In genomic region chr20:62665826-62666735, GRCh38 we compare ENCODE assay signal across 19 cellular contexts. TPM values are rescaled to one million over a fixed set of nuclear protein-coding genes. Genes with fewer than 3 reads are reported as not detected.
DNase-seq lines count a peak whose midpoint lies in the region; ATAC-seq and TF ChIP-seq lines count a peak whose summit lies in the region.
"Had no signal": no experiment of that assay in that cellular context is flagged by ENCODE, and none has a peak within 500 bp of the region (broad histone marks: within the 10 kb centered on the region; RNA-seq: fewer than 3 reads in every experiment).

No MANE protein-coding gene starts in this region.

- H3K9ac ChIP-seq in duodenal mucosa (ENCODE audit: low read depth in 1 of 2, low read length in 2 of 2) = peak overlapping the region; percentile 34 to 48

- TF ChIP-seq EP300 in stomach (IDR thresholded peaks at IDR 0.05) = no peak

- H3K36me3 ChIP-seq in duodenal mucosa (ENCODE audit: control insufficient read depth in 1 of 2, insufficient read depth in 2 of 2, low read length in 2 of 2) (no peaks in the 10 kb centered on the region), stomach (peaks cover 0 to 36% (median 24%) of the 10 kb centered on the region in 4 donors)

- peak overlapping the region in 1 of 2 donors; percentile 23 for H3K4me3 ChIP-seq in duodenal mucosa (ENCODE audit: low read depth in 1 of 2, low read length in 2 of 2)
- no peak overlapping the region for H3K4me3 ChIP-seq in stomach

- TF ChIP-seq CTCF in stomach (IDR thresholded peaks at IDR 0.05) = no peak

- H3K4me3 Mint-ChIP-seq in activated T-cell treated with anti-CD3 and anti-CD28 coated beads, Interleukin-2, amount 50 U/mL, for 72 hours = no peak overlapping the region
- H3K4me3 Mint-ChIP-seq: activated CD8-positive, alpha-beta T cell treated with anti-CD3 and anti-CD28 coated beads for 36 hours had no signal

- peaks cover 0 to 8% of the 10 kb centered on the region in 2 donors for H3K36me3 Mint-ChIP-seq in activated T-cell treated with anti-CD3 and anti-CD28 coated beads, Interleukin-2, amount 50 U/mL, for 72 hours (ENCODE audit: insufficient read depth in 2 of 2)

- peaks cover 23 to 37% of the 10 kb centered on the region in 2 donors for H3K4me1 ChIP-seq in duodenal mucosa (ENCODE audit: control insufficient read depth in 1 of 2, insufficient read depth in 2 of 2, low read length in 2 of 2)
- peaks cover 13 to 43% (median 25%) of the 10 kb centered on the region in 4 donors for H3K4me1 ChIP-seq in stomach
- H3K4me1 ChIP-seq: BE2C had no signal

- TF ChIP-seq POLR2A in stomach (IDR thresholded peaks at IDR 0.05) = no peak

- no peaks in the 10 kb centered on the region for H3K9me3 ChIP-seq in duodenal mucosa (ENCODE audit: control insufficient read depth in 1 of 2, low read length in 2 of 2)
- H3K9me3 ChIP-seq in stomach = no peaks in the 10 kb centered on the region
- H3K9me3 ChIP-seq: BE2C had no signal

- no peaks in the 10 kb centered on the region for H3K4me1 Mint-ChIP-seq in activated T-cell treated with anti-CD3 and anti-CD28 coated beads, Interleukin-2, amount 50 U/mL, for 72 hours (ENCODE audit: low read depth)

- no peaks in the 10 kb centered on the region for H3K27me3 ChIP-seq in duodenal mucosa (ENCODE audit: control insufficient read depth in 1 of 2, insufficient read depth in 2 of 2, low read length in 2 of 2)
- no peaks in the 10 kb centered on the region for H3K27me3 ChIP-seq in stomach
- H3K27me3 ChIP-seq: BE2C, dorsolateral prefrontal cortex had no signal

- no peaks in the 10 kb centered on the region for H3K27me3 Mint-ChIP-seq in activated T-cell treated with anti-CD3 and anti-CD28 coated beads, Interleukin-2, amount 50 U/mL, for 72 hours (ENCODE audit: low read depth)
- H3K27me3 Mint-ChIP-seq: activated CD8-positive, alpha-beta T cell treated with anti-CD3 and anti-CD28 coated beads for 36 hours had no signal

- ATAC-seq in activated T-cell treated with anti-CD3 and anti-CD28 coated beads, Interleukin-2, amount 50 U/mL, for 72 hours (replicated peaks in 1 of 2) = no peak
- ATAC-seq in GM18861 (IDR thresholded peaks at IDR 0.05; ENCODE audit: unreplicated experiment) (no peak), HG03108 (IDR thresholded peaks at IDR 0.05; ENCODE audit: unreplicated experiment) (no peak)
- ATAC-seq: activated CD8-positive, alpha-beta T cell treated with anti-CD3 and anti-CD28 coated beads for 36 hours; stimulated activated naive CD8-positive, alpha-beta T cell treated with anti-CD3 and anti-CD28 coated beads, Interleukin-15, Interleukin-2, amounts not matched to agents 100 U/mL and 50 U/mL, for 24 hours had no signal

- H3K27ac ChIP-seq in duodenal mucosa (ENCODE audit: low read depth, low read length) (no peak overlapping the region), stomach (peak overlapping the region; percentile 6 to 56 (median 44))

- no peaks in the 10 kb centered on the region for H3K9me3 Mint-ChIP-seq in activated T-cell treated with anti-CD3 and anti-CD28 coated beads, Interleukin-2, amount 50 U/mL, for 72 hours
- H3K9me3 Mint-ChIP-seq: activated CD8-positive, alpha-beta T cell treated with anti-CD3 and anti-CD28 coated beads for 36 hours had no signal

- no peak overlapping the region for H3K27ac Mint-ChIP-seq in activated T-cell treated with anti-CD3 and anti-CD28 coated beads, Interleukin-2, amount 50 U/mL, for 72 hours
- H3K27ac Mint-ChIP-seq: activated CD8-positive, alpha-beta T cell treated with anti-CD3 and anti-CD28 coated beads for 36 hours had no signal

- intact Hi-C loops in stomach (cut with DNase I; ENCODE audit: low total_unique reads) = no loop called here

- DNase-seq in NCI-H2196 (lab: John Stamatoyannopoulos, UW; ENCODE audit: unreplicated experiment) (peak; percentile 77), NCI-H2196 treated with DMSO at 0.1 percent for 48 hours (lab: John Stamatoyannopoulos, UW; ENCODE audit: unreplicated experiment) (no peak), NCI-H345 treated with DMSO at 0.1 percent for 48 hours (lab: John Stamatoyannopoulos, UW; ENCODE audit: unreplicated experiment) (peak; percentile 86), stomach (peak; percentile 37)
- DNase-seq in activated T-cell treated with anti-CD3 and anti-CD28 coated beads, Interleukin-2, amount 50 U/mL, for 72 hours = no peak
- DNase-seq: activated CD8-positive, alpha-beta T cell treated with anti-CD3 and anti-CD28 coated beads for 36 hours; activated T-cell treated with anti-CD3 and anti-CD28 coated beads, Interleukin-2, amount 50 U/mL, for 1 hour; BE2C; MV-4-11; NCI-H2081 treated with DMSO at 0.1 percent for 48 hours; NCI-H526 treated with DMSO at 0.1 percent for 48 hours; stimulated activated CD4-positive, alpha-beta T cell treated with anti-CD3 and anti-CD28 coated beads, Interleukin-2, amount 100 ng/mL, for 48 hours; stimulated activated naive CD8-positive, alpha-beta T cell treated with anti-CD3 and anti-CD28 coated beads, Interleukin-15, Interleukin-2, amounts not matched to agents 100 U/mL and 50 U/mL, for 24 hours had no signal

- WGBS in stomach, 5 donors = 29 to 60% (median 47%) methylated on average over 24 to 30 of the region's 33 CpGs

RNA-seq across cellular contexts. Expression of gene SLCO4A1, which starts 23.8 kb away (rescaled TPM):
- total RNA-seq in stomach = 10 to 100 TPM in 3 of 5 donors, 1 to 10 TPM in 1, under 1 TPM in 1; 0.58 to 44.3 (median 20.7) TPM
- 10 to 100 TPM in 1 of 3 donors, 1 to 10 TPM in 2; 4.4 to 14.7 (median 9.0) TPM for polyA plus RNA-seq in stomach
- 10 to 100 TPM; 26.1 to 34.6 TPM for total RNA-seq in activated T-cell treated with anti-CD3 and anti-CD28 coated beads, Interleukin-2, amount 50 U/mL, for 72 hours

RNA-seq across cellular contexts. Expression of gene NTSR1, which starts 42.6 kb away (rescaled TPM):
- total RNA-seq in stomach = 10 to 100 TPM in 1 of 5 donors, not detected in 4; 15.9 TPM
- under 1 TPM in 2 of 3 donors, not detected in 1; 0.06 to 0.28 TPM for polyA plus RNA-seq in stomach
- not detected for total RNA-seq in activated T-cell treated with anti-CD3 and anti-CD28 coated beads, Interleukin-2, amount 50 U/mL, for 72 hours
- total RNA-seq: activated CD8-positive, alpha-beta T cell treated with anti-CD3 and anti-CD28 coated beads for 36 hours; bronchial epithelial cell; epithelial cell of proximal tubule had no signal

Comparison
In these comparisons a context has a peak if more than half of its experiments do, and no peak if none do; other contexts are left out.
1. DNase-seq: peak in NCI-H2196 (single experiment), NCI-H345 treated with DMSO at 0.1 percent for 48 hours (single experiment) and stomach (single experiment); none in NCI-H2196 treated with DMSO at 0.1 percent for 48 hours (single experiment) and activated T-cell treated with anti-CD3 and anti-CD28 coated beads, Interleukin-2, amount 50 U/mL, for 72 hours (0 of 2).